1 cellular context compared by ENCODE assay signal in the genomic region with DNA sequence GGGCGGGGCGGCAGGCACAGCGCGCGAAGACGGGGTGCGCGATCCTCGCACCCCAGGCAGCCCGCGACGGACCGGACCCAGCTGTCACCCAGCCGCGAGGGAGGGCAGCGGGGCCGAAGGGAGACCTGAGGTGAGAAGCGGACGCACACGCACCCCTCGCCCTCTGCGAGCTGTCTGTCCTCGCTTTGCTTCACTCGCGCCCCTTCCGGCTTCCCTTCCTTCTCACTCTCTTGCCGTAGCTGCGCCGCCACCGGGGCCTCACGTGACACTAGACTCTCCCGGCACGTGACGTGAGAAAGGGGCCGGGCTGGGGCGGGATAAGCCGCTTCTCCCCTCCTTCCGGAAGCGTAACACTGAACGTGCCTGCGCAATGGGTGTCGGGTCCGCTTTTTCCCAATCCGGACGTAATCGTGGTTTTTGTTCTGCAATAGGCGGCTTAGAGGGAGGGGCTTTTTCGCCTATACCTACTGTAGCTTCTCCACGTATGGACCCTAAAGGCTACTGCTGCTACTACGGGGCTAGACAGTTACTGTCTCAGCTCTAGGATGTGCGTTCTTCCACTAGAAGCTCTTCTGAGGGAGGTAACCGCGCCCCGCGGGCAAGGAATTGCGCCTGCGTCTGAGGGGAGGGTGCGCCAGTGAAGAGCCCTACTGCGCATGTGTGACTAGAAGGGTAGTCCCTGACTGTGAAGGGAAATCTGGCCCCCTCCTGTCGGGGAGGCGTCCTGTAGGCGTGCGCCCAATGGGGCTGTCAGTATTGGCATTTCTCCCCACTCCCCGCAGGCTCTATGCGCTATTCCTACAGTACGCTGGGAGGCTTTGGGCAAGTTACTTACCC.
TF ChIP-seq lines count a peak whose summit lies in the region.

A gene (minus strand): TSS at position 270 of the 837 bp plus-strand sequence. CDS start 434 bp downstream, outside the sequence.
A gene with protein sequence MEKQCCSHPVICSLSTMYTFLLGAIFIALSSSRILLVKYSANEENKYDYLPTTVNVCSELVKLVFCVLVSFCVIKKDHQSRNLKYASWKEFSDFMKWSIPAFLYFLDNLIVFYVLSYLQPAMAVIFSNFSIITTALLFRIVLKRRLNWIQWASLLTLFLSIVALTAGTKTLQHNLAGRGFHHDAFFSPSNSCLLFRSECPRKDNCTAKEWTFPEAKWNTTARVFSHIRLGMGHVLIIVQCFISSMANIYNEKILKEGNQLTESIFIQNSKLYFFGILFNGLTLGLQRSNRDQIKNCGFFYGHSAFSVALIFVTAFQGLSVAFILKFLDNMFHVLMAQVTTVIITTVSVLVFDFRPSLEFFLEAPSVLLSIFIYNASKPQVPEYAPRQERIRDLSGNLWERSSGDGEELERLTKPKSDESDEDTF (plus strand): TSS at position 353 of the 837 bp plus-strand sequence. CDS start 1,359 bp downstream, outside the sequence.

TF ChIP-seq in HepG2, 621 proteins besides CTCF, POLR2A, EP300 and RAD21 (continued from another document and continues in another):
- TF ChIP-seq, protein P1, sequence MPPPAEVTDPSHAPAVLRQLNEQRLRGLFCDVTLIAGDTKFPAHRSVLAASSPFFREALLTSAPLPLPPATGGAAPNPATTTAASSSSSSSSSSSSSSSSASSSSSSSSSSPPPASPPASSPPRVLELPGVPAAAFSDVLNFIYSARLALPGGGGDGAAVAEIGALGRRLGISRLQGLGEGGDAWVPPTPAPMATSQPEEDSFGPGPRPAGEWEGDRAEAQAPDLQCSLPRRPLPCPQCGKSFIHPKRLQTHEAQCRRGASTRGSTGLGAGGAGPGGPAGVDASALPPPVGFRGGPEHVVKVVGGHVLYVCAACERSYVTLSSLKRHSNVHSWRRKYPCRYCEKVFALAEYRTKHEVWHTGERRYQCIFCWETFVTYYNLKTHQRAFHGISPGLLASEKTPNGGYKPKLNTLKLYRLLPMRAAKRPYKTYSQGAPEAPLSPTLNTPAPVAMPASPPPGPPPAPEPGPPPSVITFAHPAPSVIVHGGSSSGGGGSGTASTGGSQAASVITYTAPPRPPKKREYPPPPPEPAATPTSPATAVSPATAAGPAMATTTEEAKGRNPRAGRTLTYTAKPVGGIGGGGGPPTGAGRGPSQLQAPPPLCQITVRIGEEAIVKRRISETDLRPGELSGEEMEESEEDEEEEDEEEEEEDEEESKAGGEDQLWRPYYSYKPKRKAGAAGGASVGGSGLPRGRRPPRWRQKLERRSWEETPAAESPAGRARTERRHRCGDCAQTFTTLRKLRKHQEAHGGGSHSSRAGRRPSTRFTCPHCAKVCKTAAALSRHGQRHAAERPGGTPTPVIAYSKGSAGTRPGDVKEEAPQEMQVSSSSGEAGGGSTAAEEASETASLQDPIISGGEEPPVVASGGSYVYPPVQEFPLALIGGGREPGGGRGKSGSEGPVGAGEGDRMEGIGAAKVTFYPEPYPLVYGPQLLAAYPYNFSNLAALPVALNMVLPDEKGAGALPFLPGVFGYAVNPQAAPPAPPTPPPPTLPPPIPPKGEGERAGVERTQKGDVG (CRISPR knock-in tag; IDR thresholded peaks at IDR 0.05; ENCODE audit: borderline replicate concordance) = no peak
- no peak for TF ChIP-seq ZNF562 (CRISPR knock-in tag; IDR thresholded peaks at IDR 0.05; ENCODE audit: borderline replicate concordance)
- TF ChIP-seq RNF2 (conservative IDR thresholded peaks at IDR 0.05; ENCODE audit: low read depth) = peak; percentile 73; the same call in 1 of the 2 replicates
- peak; percentile 79 for TF ChIP-seq ZMAT3 (CRISPR knock-in tag; conservative IDR thresholded peaks at IDR 0.05)
- TF ChIP-seq POLR2G (IDR thresholded peaks at IDR 0.05; ENCODE audit: low read depth, low read length) = peak; percentile 97
- no peak for TF ChIP-seq NR2F6 (IDR thresholded peaks at IDR 0.05)
- TF ChIP-seq NR2F6 (CRISPR knock-in tag; IDR thresholded peaks at IDR 0.05) = no peak
- TF ChIP-seq, protein P2, sequence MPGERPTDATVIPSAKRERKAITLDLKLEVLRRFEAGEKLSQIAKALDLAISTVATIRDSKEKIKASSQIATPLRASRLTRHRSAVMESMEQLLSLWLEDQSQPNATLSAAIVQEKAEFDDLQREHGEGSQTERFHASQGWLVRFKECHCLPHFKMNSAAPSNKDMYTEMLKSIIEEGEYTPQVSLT (CRISPR knock-in tag; IDR thresholded peaks at IDR 0.05; ENCODE audit: borderline replicate concordance, low read depth) = no peak
- TF ChIP-seq, protein P3, sequence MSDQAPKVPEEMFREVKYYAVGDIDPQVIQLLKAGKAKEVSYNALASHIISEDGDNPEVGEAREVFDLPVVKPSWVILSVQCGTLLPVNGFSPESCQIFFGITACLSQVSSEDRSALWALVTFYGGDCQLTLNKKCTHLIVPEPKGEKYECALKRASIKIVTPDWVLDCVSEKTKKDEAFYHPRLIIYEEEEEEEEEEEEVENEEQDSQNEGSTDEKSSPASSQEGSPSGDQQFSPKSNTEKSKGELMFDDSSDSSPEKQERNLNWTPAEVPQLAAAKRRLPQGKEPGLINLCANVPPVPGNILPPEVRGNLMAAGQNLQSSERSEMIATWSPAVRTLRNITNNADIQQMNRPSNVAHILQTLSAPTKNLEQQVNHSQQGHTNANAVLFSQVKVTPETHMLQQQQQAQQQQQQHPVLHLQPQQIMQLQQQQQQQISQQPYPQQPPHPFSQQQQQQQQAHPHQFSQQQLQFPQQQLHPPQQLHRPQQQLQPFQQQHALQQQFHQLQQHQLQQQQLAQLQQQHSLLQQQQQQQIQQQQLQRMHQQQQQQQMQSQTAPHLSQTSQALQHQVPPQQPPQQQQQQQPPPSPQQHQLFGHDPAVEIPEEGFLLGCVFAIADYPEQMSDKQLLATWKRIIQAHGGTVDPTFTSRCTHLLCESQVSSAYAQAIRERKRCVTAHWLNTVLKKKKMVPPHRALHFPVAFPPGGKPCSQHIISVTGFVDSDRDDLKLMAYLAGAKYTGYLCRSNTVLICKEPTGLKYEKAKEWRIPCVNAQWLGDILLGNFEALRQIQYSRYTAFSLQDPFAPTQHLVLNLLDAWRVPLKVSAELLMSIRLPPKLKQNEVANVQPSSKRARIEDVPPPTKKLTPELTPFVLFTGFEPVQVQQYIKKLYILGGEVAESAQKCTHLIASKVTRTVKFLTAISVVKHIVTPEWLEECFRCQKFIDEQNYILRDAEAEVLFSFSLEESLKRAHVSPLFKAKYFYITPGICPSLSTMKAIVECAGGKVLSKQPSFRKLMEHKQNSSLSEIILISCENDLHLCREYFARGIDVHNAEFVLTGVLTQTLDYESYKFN (CRISPR knock-in tag; conservative IDR thresholded peaks at IDR 0.05) = peak; percentile 65
- TF ChIP-seq, protein P4, sequence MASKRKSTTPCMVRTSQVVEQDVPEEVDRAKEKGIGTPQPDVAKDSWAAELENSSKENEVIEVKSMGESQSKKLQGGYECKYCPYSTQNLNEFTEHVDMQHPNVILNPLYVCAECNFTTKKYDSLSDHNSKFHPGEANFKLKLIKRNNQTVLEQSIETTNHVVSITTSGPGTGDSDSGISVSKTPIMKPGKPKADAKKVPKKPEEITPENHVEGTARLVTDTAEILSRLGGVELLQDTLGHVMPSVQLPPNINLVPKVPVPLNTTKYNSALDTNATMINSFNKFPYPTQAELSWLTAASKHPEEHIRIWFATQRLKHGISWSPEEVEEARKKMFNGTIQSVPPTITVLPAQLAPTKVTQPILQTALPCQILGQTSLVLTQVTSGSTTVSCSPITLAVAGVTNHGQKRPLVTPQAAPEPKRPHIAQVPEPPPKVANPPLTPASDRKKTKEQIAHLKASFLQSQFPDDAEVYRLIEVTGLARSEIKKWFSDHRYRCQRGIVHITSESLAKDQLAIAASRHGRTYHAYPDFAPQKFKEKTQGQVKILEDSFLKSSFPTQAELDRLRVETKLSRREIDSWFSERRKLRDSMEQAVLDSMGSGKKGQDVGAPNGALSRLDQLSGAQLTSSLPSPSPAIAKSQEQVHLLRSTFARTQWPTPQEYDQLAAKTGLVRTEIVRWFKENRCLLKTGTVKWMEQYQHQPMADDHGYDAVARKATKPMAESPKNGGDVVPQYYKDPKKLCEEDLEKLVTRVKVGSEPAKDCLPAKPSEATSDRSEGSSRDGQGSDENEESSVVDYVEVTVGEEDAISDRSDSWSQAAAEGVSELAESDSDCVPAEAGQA (IDR thresholded peaks at IDR 0.05; ENCODE audit: low read depth) = peak; percentile 65; the same call in 1 of the 2 replicates
- TF ChIP-seq, protein P4 (CRISPR knock-in tag; IDR thresholded peaks at IDR 0.05; ENCODE audit: borderline replicate concordance) = no peak
- peak; percentile 64 for TF ChIP-seq AGO2 (optimal IDR thresholded peaks at IDR 0.05; ENCODE audit: low read depth, low read length)
- TF ChIP-seq, protein P5, sequence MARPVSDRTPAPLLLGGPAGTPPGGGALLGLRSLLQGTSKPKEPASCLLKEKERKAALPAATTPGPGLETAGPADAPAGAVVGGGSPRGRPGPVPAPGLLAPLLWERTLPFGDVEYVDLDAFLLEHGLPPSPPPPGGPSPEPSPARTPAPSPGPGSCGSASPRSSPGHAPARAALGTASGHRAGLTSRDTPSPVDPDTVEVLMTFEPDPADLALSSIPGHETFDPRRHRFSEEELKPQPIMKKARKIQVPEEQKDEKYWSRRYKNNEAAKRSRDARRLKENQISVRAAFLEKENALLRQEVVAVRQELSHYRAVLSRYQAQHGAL (CRISPR knock-in tag; IDR thresholded peaks at IDR 0.05; ENCODE audit: not compliant biosample characterization) = no peak
- TF ChIP-seq, protein P6, sequence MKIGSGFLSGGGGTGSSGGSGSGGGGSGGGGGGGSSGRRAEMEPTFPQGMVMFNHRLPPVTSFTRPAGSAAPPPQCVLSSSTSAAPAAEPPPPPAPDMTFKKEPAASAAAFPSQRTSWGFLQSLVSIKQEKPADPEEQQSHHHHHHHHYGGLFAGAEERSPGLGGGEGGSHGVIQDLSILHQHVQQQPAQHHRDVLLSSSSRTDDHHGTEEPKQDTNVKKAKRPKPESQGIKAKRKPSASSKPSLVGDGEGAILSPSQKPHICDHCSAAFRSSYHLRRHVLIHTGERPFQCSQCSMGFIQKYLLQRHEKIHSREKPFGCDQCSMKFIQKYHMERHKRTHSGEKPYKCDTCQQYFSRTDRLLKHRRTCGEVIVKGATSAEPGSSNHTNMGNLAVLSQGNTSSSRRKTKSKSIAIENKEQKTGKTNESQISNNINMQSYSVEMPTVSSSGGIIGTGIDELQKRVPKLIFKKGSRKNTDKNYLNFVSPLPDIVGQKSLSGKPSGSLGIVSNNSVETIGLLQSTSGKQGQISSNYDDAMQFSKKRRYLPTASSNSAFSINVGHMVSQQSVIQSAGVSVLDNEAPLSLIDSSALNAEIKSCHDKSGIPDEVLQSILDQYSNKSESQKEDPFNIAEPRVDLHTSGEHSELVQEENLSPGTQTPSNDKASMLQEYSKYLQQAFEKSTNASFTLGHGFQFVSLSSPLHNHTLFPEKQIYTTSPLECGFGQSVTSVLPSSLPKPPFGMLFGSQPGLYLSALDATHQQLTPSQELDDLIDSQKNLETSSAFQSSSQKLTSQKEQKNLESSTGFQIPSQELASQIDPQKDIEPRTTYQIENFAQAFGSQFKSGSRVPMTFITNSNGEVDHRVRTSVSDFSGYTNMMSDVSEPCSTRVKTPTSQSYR (CRISPR knock-in tag; IDR thresholded peaks at IDR 0.05; ENCODE audit: borderline replicate concordance) = peak; percentile 62; the same call in 1 of the 2 replicates
- TF ChIP-seq TBX2 (CRISPR knock-in tag; IDR thresholded peaks at IDR 0.05; ENCODE audit: borderline replicate concordance) = peak; percentile 96
- no peak; the same call in 1 of the 2 replicates for TF ChIP-seq CBFB (CRISPR knock-in tag; IDR thresholded peaks at IDR 0.05)
- 0 out of 2 replicates have a peak, but pooled peaks have one; percentile 79 for TF ChIP-seq SNAPC2 (CRISPR knock-in tag; IDR thresholded peaks at IDR 0.05)
- no peak for TF ChIP-seq ZKSCAN1 (IDR thresholded peaks at IDR 0.05; ENCODE audit: low read length)
- TF ChIP-seq ZNF282 (IDR thresholded peaks at IDR 0.05; ENCODE audit: partially characterized antibody) = no peak
- TF ChIP-seq CHD4 (IDR thresholded peaks at IDR 0.05; ENCODE audit: borderline replicate concordance, low read length) = no peak; the same call in 1 of the 2 replicates
- peak; percentile 92; the same call in 1 of the 2 replicates for TF ChIP-seq ZNF747 (CRISPR knock-in tag; IDR thresholded peaks at IDR 0.05; ENCODE audit: borderline replicate concordance)
- TF ChIP-seq CREM (IDR thresholded peaks at IDR 0.05) = peak; percentile 77
- TF ChIP-seq CREM (CRISPR knock-in tag; IDR thresholded peaks at IDR 0.05) = no peak
- TF ChIP-seq ZC3H4 (CRISPR knock-in tag; IDR thresholded peaks at IDR 0.05; ENCODE audit: borderline replicate concordance) = no peak
- no peak for TF ChIP-seq EZH2 (conservative IDR thresholded peaks at IDR 0.05; ENCODE audit: low read depth, low read length)
- TF ChIP-seq IRF2 (CRISPR knock-in tag; IDR thresholded peaks at IDR 0.05) = peak; percentile 83; the same call in 1 of the 2 replicates
- 0 out of 2 replicates have a peak, but pooled peaks have one; percentile 52 for TF ChIP-seq FOXK2 (IDR thresholded peaks at IDR 0.05)
- TF ChIP-seq NR2C2 (CRISPR knock-in tag; IDR thresholded peaks at IDR 0.05; ENCODE audit: borderline replicate concordance) = peak; percentile 71
- peak; percentile 85 for TF ChIP-seq POLR2AphosphoS5 (IDR thresholded peaks at IDR 0.05; ENCODE audit: low read depth, low read length)
